In genomic region chr6:116568851-116569755, GRCh38 we compare ENCODE assay signal across 13 cellular contexts. TPM values are rescaled to one million over a fixed set of nuclear protein-coding genes. Genes with fewer than 3 reads are reported as not detected.
DNase-seq lines count a peak whose midpoint lies in the region; ATAC-seq, FAIRE-seq and TF ChIP-seq lines count a peak whose summit lies in the region.
"Had no signal": no experiment of that assay in that cellular context is flagged by ENCODE, and none has a peak within 500 bp of the region (broad histone marks: within the 10 kb centered on the region; RNA-seq: fewer than 3 reads in every experiment).

No MANE protein-coding gene starts in this region.

- peaks cover 0 to 20% (median 9%) of the 10 kb centered on the region in 11 experiments; a peak in 7 of 22 replicates for H4K20me1 ChIP-seq in BLaER1 treated with 17β-estradiol and CSF1 and Interleukin-3, amounts not matched to agents 10 nM and 100 nM
- H4K20me1 ChIP-seq in Karpas-422 (ENCODE audit: insufficient read depth, low read depth, low read length): no peaks in the 10 kb centered on the region

- no peak for ATAC-seq in GM21529 (IDR thresholded peaks at IDR 0.05; ENCODE audit: unreplicated experiment)

- peak; percentile 67 for DNase-seq in Karpas-422
- peak; percentile 20 for DNase-seq in bronchial epithelial cell (ENCODE audit: low read depth)
- DNase-seq in foreskin melanocyte: no peak
- DNase-seq in activated CD8-positive, alpha-beta memory T cell treated with anti-CD3 and anti-CD28 coated beads for 24 hours: no peak
- DNase-seq: NCI-H345, SW 1271 had no signal

- no peak for TF ChIP-seq CTCF in bronchial epithelial cell (IDR thresholded peaks at IDR 0.05; ENCODE audit: insufficient read depth, low read length, severe bottlenecking)

- peak overlapping the region in 5 of 11 experiments; percentile 29 to 59 (median 46); a peak in 10 of 22 replicates for H3K27ac ChIP-seq in BLaER1 treated with 17β-estradiol and CSF1 and Interleukin-3, amounts not matched to agents 10 nM and 100 nM
- no peak overlapping the region for H3K27ac ChIP-seq in Karpas-422 (ENCODE audit: low read length)

- H3K4me3 ChIP-seq in BLaER1 treated with 17β-estradiol and CSF1 and Interleukin-3, amounts not matched to agents 10 nM and 100 nM: peak overlapping the region in 1 of 10 experiments; percentile 10; a peak in 3 of 20 replicates
- peak overlapping the region; percentile 87 for H3K4me3 ChIP-seq in Karpas-422 (ENCODE audit: low read length)
- H3K4me3 ChIP-seq in bronchial epithelial cell (ENCODE audit: low read depth, low read length): no peak overlapping the region

- H3K9me2 ChIP-seq in Karpas-422 (replicated peaks; ENCODE audit: insufficient read depth, low read length): no peaks in the 10 kb centered on the region

- no peak for FAIRE-seq in bronchial epithelial cell (lab: Jason Lieb, UNC)
- FAIRE-seq: astrocyte had no signal

- H3K79me2 ChIP-seq in Karpas-422 (ENCODE audit: low read length): peaks cover 42% of the 10 kb centered on the region

- peaks cover 0 to 7% (median 4%) of the 10 kb centered on the region in 11 experiments; a peak in 14 of 22 replicates for H3K36me3 ChIP-seq in BLaER1 treated with 17β-estradiol and CSF1 and Interleukin-3, amounts not matched to agents 10 nM and 100 nM
- H3K36me3 ChIP-seq in Karpas-422 (ENCODE audit: insufficient read depth, low read length) (no peaks in the 10 kb centered on the region; the same call in 1 of the 2 replicates), bronchial epithelial cell (ENCODE audit: control insufficient read depth, insufficient read depth, low read length) (no peaks in the 10 kb centered on the region)

- peak overlapping the region; percentile 68 to 95 (median 83) for H3K4me2 ChIP-seq in BLaER1 treated with 17β-estradiol and CSF1 and Interleukin-3, amounts not matched to agents 10 nM and 100 nM
- H3K4me2 ChIP-seq in Karpas-422 (ENCODE audit: low read depth, low read length, poor library complexity, severe bottlenecking): peak overlapping the region; percentile 94

- peak overlapping the region; percentile 36; the same call in 1 of the 2 replicates for H2AFZ ChIP-seq in Karpas-422 (ENCODE audit: low read length)

- H3K9ac ChIP-seq in BLaER1 treated with 17β-estradiol and CSF1 and Interleukin-3, amounts not matched to agents 10 nM and 100 nM: peak overlapping the region in 5 of 11 experiments; percentile 4 to 96 (median 15); a peak in 4 of 22 replicates
- H3K9ac ChIP-seq in Karpas-422 (ENCODE audit: low read length): peak overlapping the region; percentile 85

- peaks cover 0 to 9% (median 0%) of the 10 kb centered on the region in 11 experiments; a peak in 4 of 22 replicates for H3K9me3 ChIP-seq in BLaER1 treated with 17β-estradiol and CSF1 and Interleukin-3, amounts not matched to agents 10 nM and 100 nM (replicated peaks in 1 of 11)
- no peaks in the 10 kb centered on the region for H3K9me3 ChIP-seq in Karpas-422 (ENCODE audit: low read length)
- H3K9me3 ChIP-seq: HAP-1 had no signal

- H3K27me3 ChIP-seq in BLaER1 treated with 17β-estradiol and CSF1 and Interleukin-3, amounts not matched to agents 10 nM and 100 nM: peaks cover 0 to 14% (median 9%) of the 10 kb centered on the region in 11 experiments; a peak in 12 of 22 replicates
- H3K27me3 ChIP-seq in Karpas-422 (ENCODE audit: low read length) (no peaks in the 10 kb centered on the region), bronchial epithelial cell (ENCODE audit: control insufficient read depth, insufficient read depth, low read length) (no peaks in the 10 kb centered on the region)

- H3K4me1 ChIP-seq in BLaER1 treated with 17β-estradiol and CSF1 and Interleukin-3, amounts not matched to agents 10 nM and 100 nM: peaks cover 28 to 48% (median 41%) of the 10 kb centered on the region in 10 experiments
- peaks cover 32% of the 10 kb centered on the region for H3K4me1 ChIP-seq in Karpas-422 (ENCODE audit: low read length)

RNA-seq across cellular contexts. Expression of gene RWDD1, which starts 2.2 kb away (rescaled TPM):
- total RNA-seq in Karpas-422 (2014; rRNA removed; shearing (Covaris generic); ENCODE audit: low replicate concordance): 29.4 and 65.3 TPM in 2 replicates
- total RNA-seq in bronchial epithelial cell: 19.5 and 19.6 TPM in 2 replicates

RNA-seq across cellular contexts. Expression of gene CALHM4, which starts 15.6 kb away (rescaled TPM):
- total RNA-seq in Karpas-422 (2014; rRNA removed; shearing (Covaris generic); ENCODE audit: low replicate concordance): not detected in 2 replicates
- under 0.01 TPM in 1 of 2 replicates, not detected in the other for total RNA-seq in bronchial epithelial cell
- total RNA-seq: activated CD8-positive, alpha-beta memory T cell treated with anti-CD3 and anti-CD28 coated beads for 36 hours; epithelial cell of proximal tubule; mucosa of gallbladder had no signal

RNA-seq across cellular contexts. Expression of gene TRAPPC3L, which starts 23.6 kb away (rescaled TPM):
- total RNA-seq in Karpas-422 (2014; rRNA removed; shearing (Covaris generic); ENCODE audit: low replicate concordance): not detected in 2 replicates
- not detected in 2 replicates for total RNA-seq in bronchial epithelial cell
- total RNA-seq: activated CD8-positive, alpha-beta memory T cell treated with anti-CD3 and anti-CD28 coated beads for 36 hours; astrocyte; epithelial cell of proximal tubule; mucosa of gallbladder had no signal

RNA-seq across cellular contexts. Expression of gene RSPH4A, which starts 47.2 kb away (rescaled TPM):
- total RNA-seq in Karpas-422 (2014; rRNA removed; shearing (Covaris generic); ENCODE audit: low replicate concordance): 0.51 TPM in 1 of 2 replicates, not detected in the other
- 0.13 and 0.26 TPM in 2 replicates for total RNA-seq in bronchial epithelial cell
- total RNA-seq: epithelial cell of proximal tubule had no signal

RNA-seq across cellular contexts. Expression of gene CALHM5, which starts 57.7 kb away (rescaled TPM):
- total RNA-seq in Karpas-422 (2014; rRNA removed; shearing (Covaris generic); ENCODE audit: low replicate concordance): not detected in 2 replicates
- under 0.01 TPM in 1 of 2 replicates, not detected in the other for total RNA-seq in bronchial epithelial cell
- total RNA-seq: activated CD8-positive, alpha-beta memory T cell treated with anti-CD3 and anti-CD28 coated beads for 36 hours had no signal

Comparison
In these comparisons a context has a peak if more than half of its experiments do, and no peak if none do; other contexts are left out.
1. DNase-seq: peak in Karpas-422 (single experiment) and bronchial epithelial cell (single experiment); none in foreskin melanocyte (single experiment) and activated CD8-positive, alpha-beta memory T cell treated with anti-CD3 and anti-CD28 coated beads for 24 hours (single experiment).